Comparison of ENCODE assay signal across 10 cellular contexts in genomic region chr20:62899633-62900051, GRCh38. TPM values are rescaled to one million over a fixed set of nuclear protein-coding genes. Genes with fewer than 3 reads are reported as not detected.
DNase-seq lines count a peak whose midpoint lies in the region; ATAC-seq and TF ChIP-seq lines count a peak whose summit lies in the region.
"Had no signal": no experiment of that assay in that cellular context is flagged by ENCODE, and none has a peak within 500 bp of the region (broad histone marks: within the 10 kb centered on the region; RNA-seq: fewer than 3 reads in every experiment).

No MANE protein-coding gene starts in this region.

- DNase-seq in G401 (ENCODE audit: low spot score) = peak; percentile 58
- DNase-seq in NCI-H2171 (lab: John Stamatoyannopoulos, UW) = peak; percentile 35
- no peak for DNase-seq in esophagus muscularis mucosa (ENCODE audit: extremely low spot score)
- peak; percentile 61 for DNase-seq in posterior vena cava (ENCODE audit: low spot score)
- DNase-seq in GDM1 (lab: John Stamatoyannopoulos, UW) = no peak

- peaks cover 22 to 34% (median 29%) of the 10 kb centered on the region in 4 donors for H3K4me1 ChIP-seq in esophagus muscularis mucosa

- H3K9me3 ChIP-seq in esophagus muscularis mucosa = no peaks in the 10 kb centered on the region

- TF ChIP-seq EP300 in esophagus muscularis mucosa (IDR thresholded peaks at IDR 0.05) = no peak

- no peak for TF ChIP-seq POLR2A in esophagus muscularis mucosa (IDR thresholded peaks at IDR 0.05; ENCODE audit: low read depth)

- 7% methylated on average over 6 of the region's 6 CpGs for WGBS in esophagus muscularis mucosa

- in situ Hi-C loops in G401 (cut with HindIII; ENCODE audit: low sequenced_read_pairs) = no loop called here

- peak in 2 of 3 experiments; percentile 19 to 31 for TF ChIP-seq CTCF in esophagus muscularis mucosa (IDR thresholded peaks at IDR 0.05)

- no peaks in the 10 kb centered on the region for H3K27me3 ChIP-seq in esophagus muscularis mucosa

- no peak overlapping the region for H3K4me3 ChIP-seq in esophagus muscularis mucosa

- H3K36me3 ChIP-seq in esophagus muscularis mucosa = peaks cover 40 to 63% (median 50%) of the 10 kb centered on the region in 4 donors

- intact Hi-C loops in esophagus muscularis mucosa (cut with DNase I) = loop anchor here (5.0 kb wide), 1 partner anchor 108 kb away; the partner anchor contains the start of gene BHLHE23
- intact Hi-C loops in posterior vena cava (cut with DNase I) = loop anchor here in 1 of 2 donors (10.0 kb wide), 1 partner anchor 105 kb away; the partner anchor contains the start of gene BHLHE23

- peak overlapping the region in 1 of 4 donors; percentile 22 for H3K27ac ChIP-seq in esophagus muscularis mucosa (replicated peaks in 1 of 4)

- ATAC-seq in GM18870 (IDR thresholded peaks at IDR 0.05; ENCODE audit: unreplicated experiment) = no peak
- no peak for ATAC-seq in GM18498 (IDR thresholded peaks at IDR 0.05; ENCODE audit: unreplicated experiment)
- no peak for ATAC-seq in HG03108 (IDR thresholded peaks at IDR 0.05; ENCODE audit: unreplicated experiment)

RNA-seq across cellular contexts. Expression of gene DIDO1, which starts 26.7 kb away (rescaled TPM):
- total RNA-seq in G401 (2014; rRNA removed; shearing (Covaris generic)) = 24.3 and 36.5 TPM in 2 replicates
- total RNA-seq in esophagus muscularis mucosa (10 to 100 TPM; 48.9 to 61.6 (median 55.7) TPM), posterior vena cava (10 to 100 TPM; 38.5 to 44.1 TPM)

RNA-seq across cellular contexts. Expression of gene TCFL5, which starts 38.0 kb away (rescaled TPM):
- 23.0 and 24.2 TPM in 2 replicates for total RNA-seq in G401 (2014; rRNA removed; shearing (Covaris generic))
- total RNA-seq in esophagus muscularis mucosa = 10 to 100 TPM; 12.3 to 29.7 (median 18.8) TPM
- total RNA-seq in posterior vena cava = 10 to 100 TPM in 1 of 2 donors, 1 to 10 TPM in 1; 9.6 to 10.9 TPM

RNA-seq across cellular contexts. Expression of gene GID8, which starts 38.3 kb away (rescaled TPM):
- total RNA-seq in G401 (2014; rRNA removed; shearing (Covaris generic)) = 41.0 and 49.2 TPM in 2 replicates
- total RNA-seq in esophagus muscularis mucosa (10 to 100 TPM; 22.4 to 30.1 (median 25.6) TPM), posterior vena cava (10 to 100 TPM; 14.9 to 20.0 TPM)

RNA-seq across cellular contexts. Expression of gene SLC17A9, which starts 52.9 kb away (rescaled TPM):
- 1.2 TPM in 1 of 2 replicates, not detected in the other for total RNA-seq in G401 (2014; rRNA removed; shearing (Covaris generic))
- total RNA-seq in esophagus muscularis mucosa = 1 to 10 TPM; 2.2 to 5.2 (median 2.7) TPM
- total RNA-seq in posterior vena cava = 10 to 100 TPM in 1 of 2 donors, 1 to 10 TPM in 1; 9.9 to 16.3 TPM
- total RNA-seq: LHCN-M2, myocyte had no signal

Comparison
In these comparisons a context has a peak if more than half of its experiments do, and no peak if none do; other contexts are left out.
1. DNase-seq: peak in G401 (single experiment), NCI-H2171 (single experiment) and posterior vena cava (single experiment); none in esophagus muscularis mucosa (single experiment) and GDM1 (single experiment).